8 cellular contexts compared by ENCODE assay signal in the genomic region with DNA sequence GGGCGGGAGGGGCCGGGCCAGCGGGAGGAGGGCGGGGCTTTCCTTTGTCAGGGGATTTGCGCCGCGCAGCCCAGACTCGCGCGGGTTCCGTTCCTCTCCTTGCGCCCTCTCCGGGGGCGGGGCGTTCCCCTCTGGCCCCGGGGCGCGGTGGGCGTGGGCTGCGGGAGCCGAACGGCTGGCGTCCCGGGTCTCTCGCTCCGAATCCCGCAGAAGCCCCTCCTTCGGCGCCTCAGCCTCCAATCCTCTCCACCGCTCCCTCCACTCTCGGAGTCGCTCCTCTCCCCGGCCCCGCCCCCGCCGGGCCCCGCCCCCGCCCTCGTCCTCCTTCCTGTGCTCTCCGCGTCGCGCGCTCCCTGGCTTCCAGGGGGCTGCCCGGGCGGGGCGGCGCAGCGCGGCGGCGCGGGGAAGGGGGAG.
A peak's percentile ranks its signal among the peaks of the same experiment; 100 is the strongest.
DNase-seq lines count a peak whose midpoint lies in the region; ATAC-seq and TF ChIP-seq lines count a peak whose summit lies in the region.

No MANE protein-coding gene starts in this region.

- in situ Hi-C loops in HAP-1 (cut with MboI; ENCODE audit: low sequenced_read_pairs), result no loop called here

- H3K9ac ChIP-seq in MM.1S (ENCODE audit: low read length) (peak overlapping the region; percentile 60; the same call in 1 of the 2 replicates), neural progenitor cell (peak overlapping the region; percentile 58), stomach smooth muscle (ENCODE audit: low read length in 2 of 2) (peak overlapping the region in 1 of 2 donors; percentile 86)

- H3K27me3 ChIP-seq in HAP-1 (ENCODE audit: low read depth) (peaks cover 5% of the 10 kb centered on the region; the same call in 1 of the 2 replicates), MM.1S (replicated peaks; ENCODE audit: insufficient read depth, low read length) (no peaks in the 10 kb centered on the region), foreskin keratinocyte (no peaks in the 10 kb centered on the region), neural progenitor cell (no peaks in the 10 kb centered on the region), stomach smooth muscle (ENCODE audit: control insufficient read depth in 1 of 2, insufficient read depth in 2 of 2, low read length in 2 of 2) (no peaks in the 10 kb centered on the region)

- ATAC-seq in foreskin keratinocyte, result peak; percentile 87

- H3K9me3 Mint-ChIP-seq in neural progenitor cell, result peaks cover 2% of the 10 kb centered on the region

- peak overlapping the region; percentile 57 for H3K4me3 ChIP-seq in HAP-1
- peak overlapping the region; percentile 73 for H3K4me3 ChIP-seq in MM.1S (ENCODE audit: low read length)
- peak overlapping the region; percentile 90 for H3K4me3 ChIP-seq in neural progenitor cell
- H3K4me3 ChIP-seq in stomach smooth muscle (ENCODE audit: low read length in 2 of 2), result peak overlapping the region; percentile 82 to 83

- H2AFZ ChIP-seq in MM.1S (ENCODE audit: low read length) (peak overlapping the region; percentile 3; the same call in 1 of the 2 replicates), neural progenitor cell (replicated peaks) (no peak overlapping the region)

- peak overlapping the region; percentile 95 for H3K4me2 ChIP-seq in MM.1S (ENCODE audit: low read depth, low read length)
- peak overlapping the region; percentile 95 for H3K4me2 ChIP-seq in neural progenitor cell

- no peak for TF ChIP-seq CTCF in MM.1S (IDR thresholded peaks at IDR 0.05; ENCODE audit: low read length)
- no peak for TF ChIP-seq CTCF in foreskin keratinocyte (conservative IDR thresholded peaks at IDR 0.05)
- TF ChIP-seq CTCF in neural progenitor cell (IDR thresholded peaks at IDR 0.05), result no peak

- DNase-seq in Daoy (ENCODE audit: low read depth) (peak; percentile 98), HAP-1 (ENCODE audit: low spot score in 2 of 2) (peak; percentile 91 to 97), MM.1S (peak; percentile 90), SIG-M5 (lab: John Stamatoyannopoulos, UW) (peak; percentile 64), foreskin keratinocyte (peak; percentile 69 to 86), neural progenitor cell (ENCODE audit: low spot score) (peak; percentile 98)
- peak; percentile 64 for DNase-seq in activated gamma-delta T cell treated with anti-CD3 and anti-CD28 coated beads, Interleukin-2, amount 50 U/mL, for 16 hours (ENCODE audit: low read depth)

- H3K9me3 ChIP-seq in HAP-1 (peaks cover 4% of the 10 kb centered on the region; the same call in 1 of the 2 replicates), MM.1S (replicated peaks; ENCODE audit: insufficient read depth, low read length) (no peaks in the 10 kb centered on the region), neural progenitor cell (ENCODE audit: low read depth) (no peaks in the 10 kb centered on the region), stomach smooth muscle (ENCODE audit: control insufficient read depth in 2 of 2, low read length in 2 of 2) (no peaks in the 10 kb centered on the region)

- H3K36me3 ChIP-seq in HAP-1 (replicated peaks) (no peaks in the 10 kb centered on the region), MM.1S (replicated peaks; ENCODE audit: insufficient read depth, low read length) (no peaks in the 10 kb centered on the region), neural progenitor cell (no peaks in the 10 kb centered on the region), stomach smooth muscle (ENCODE audit: control insufficient read depth in 2 of 2, insufficient read depth in 2 of 2, low read length in 2 of 2) (peaks cover 9 to 10% of the 10 kb centered on the region in 2 donors)

- no peaks in the 10 kb centered on the region for H3K9me2 ChIP-seq in MM.1S (replicated peaks; ENCODE audit: insufficient read depth, low read length)

- H3K27ac ChIP-seq in MM.1S (ENCODE audit: low read length) (peak overlapping the region; percentile 76; the same call in 1 of the 2 replicates), foreskin keratinocyte (peak overlapping the region; percentile 70), neural progenitor cell (peak overlapping the region; percentile 93), stomach smooth muscle (ENCODE audit: low read length) (peak overlapping the region; percentile 90)

- peak overlapping the region; percentile 94 for H3K4me3 Mint-ChIP-seq in neural progenitor cell

- H3K4me1 Mint-ChIP-seq in neural progenitor cell, result peaks cover 68% of the 10 kb centered on the region

- H3K27me3 Mint-ChIP-seq in neural progenitor cell (ENCODE audit: insufficient read depth, low read depth), result peaks cover 2% of the 10 kb centered on the region

- no peaks in the 10 kb centered on the region for H4K20me1 ChIP-seq in MM.1S (ENCODE audit: insufficient read depth, low read length)
- H4K20me1 ChIP-seq in neural progenitor cell (ENCODE audit: low read depth), result peaks cover 65% of the 10 kb centered on the region

- H3K4me1 ChIP-seq in HAP-1, result peaks cover 12% of the 10 kb centered on the region
- peaks cover 53% of the 10 kb centered on the region for H3K4me1 ChIP-seq in MM.1S (ENCODE audit: low read length)
- peaks cover 36% of the 10 kb centered on the region for H3K4me1 ChIP-seq in foreskin keratinocyte
- H3K4me1 ChIP-seq in neural progenitor cell, result peaks cover 50% of the 10 kb centered on the region
- peaks cover 78% of the 10 kb centered on the region for H3K4me1 ChIP-seq in stomach smooth muscle (ENCODE audit: control insufficient read depth, insufficient read depth, low read length)

- H3K36me3 Mint-ChIP-seq in neural progenitor cell, result peaks cover 16% of the 10 kb centered on the region

- H3K27ac Mint-ChIP-seq in neural progenitor cell, result no peak overlapping the region

- peaks cover 45% of the 10 kb centered on the region for H3F3A ChIP-seq in MM.1S (ENCODE audit: insufficient read depth, low read length)
- H3F3A ChIP-seq in neural progenitor cell (ENCODE audit: low read depth), result peaks cover 48% of the 10 kb centered on the region

- H3K79me2 ChIP-seq in MM.1S (ENCODE audit: low read length) (peaks cover 64% of the 10 kb centered on the region), neural progenitor cell (ENCODE audit: low read depth) (peaks cover 51% of the 10 kb centered on the region)

Comparison
In these comparisons a context has a peak if more than half of its experiments do, and no peak if none do; other contexts are left out.
1. Peak in every context shown above with its lines: DNase-seq, ATAC-seq, H3K4me3 ChIP-seq and H3K27ac ChIP-seq.